8 cellular contexts compared by ENCODE assay signal in genomic region chr14:50000215-50001145, GRCh38.
DNase-seq lines count a peak whose midpoint lies in the region; TF ChIP-seq lines count a peak whose summit lies in the region.

No MANE protein-coding gene starts in this region.

- peak overlapping the region; percentile 91 for H2BK5ac ChIP-seq in mesendoderm (ENCODE audit: low read length)

- peak overlapping the region; percentile 8 for H3K4me2 ChIP-seq in mesendoderm (ENCODE audit: low read length)

- no peaks in the 10 kb centered on the region for H3K27me3 Mint-ChIP-seq in activated CD4-positive, alpha-beta T cell treated with anti-CD3 and anti-CD28 coated beads, Interleukin-2, amount 10 ng/mL, durations not matched to agents 24 days and 14 days

- H3K56ac ChIP-seq in mesendoderm (ENCODE audit: low read length), result peak overlapping the region; percentile 78

- H3K27ac ChIP-seq in coronary artery (peak overlapping the region; percentile 62 to 98), mesendoderm (ENCODE audit: low read depth, low read length) (peak overlapping the region; percentile 97)

- no peaks in the 10 kb centered on the region for H3K36me3 ChIP-seq in MG63
- H3K36me3 ChIP-seq in mesendoderm (ENCODE audit: control insufficient read depth, insufficient read depth, low read length), result no peaks in the 10 kb centered on the region

- intact Hi-C loops in activated CD4-positive, alpha-beta T cell treated with anti-CD3 and anti-CD28 coated beads, Interleukin-2, amount 10 ng/mL, durations not matched to agents 24 days and 14 days (cut with micrococcal nuclease), result loop anchor here (1.0 to 5.0 kb wide), 4 partner anchors 38 to 232 kb away; partner anchors contain the start of gene SOS2

- peak overlapping the region; percentile 26 for H4K5ac ChIP-seq in mesendoderm (ENCODE audit: low read length)

- peaks cover 27% of the 10 kb centered on the region for H3K4me1 ChIP-seq in mesendoderm (ENCODE audit: control insufficient read depth, low read depth, low read length)

- no peaks in the 10 kb centered on the region for H3K79me2 ChIP-seq in mesendoderm (ENCODE audit: control insufficient read depth, insufficient read depth, low read length)

- TF ChIP-seq CTCF in coronary artery (IDR thresholded peaks at IDR 0.05), result no peak

- H3K9ac ChIP-seq in mesendoderm (ENCODE audit: low read length), result peak overlapping the region; percentile 55

- H3K4ac ChIP-seq in mesendoderm (ENCODE audit: low read depth, low read length), result peak overlapping the region; percentile 58

- peaks cover 4% of the 10 kb centered on the region for H3K36me3 Mint-ChIP-seq in activated CD4-positive, alpha-beta T cell treated with anti-CD3 and anti-CD28 coated beads, Interleukin-2, amount 10 ng/mL, durations not matched to agents 24 days and 14 days (ENCODE audit: low read depth)

- H2BK15ac ChIP-seq in mesendoderm (replicated peaks; ENCODE audit: low read depth), result no peak overlapping the region

- no peaks in the 10 kb centered on the region for H3K79me1 ChIP-seq in mesendoderm (ENCODE audit: low read length)

- H3K4me1 Mint-ChIP-seq in activated CD4-positive, alpha-beta T cell treated with anti-CD3 and anti-CD28 coated beads, Interleukin-2, amount 10 ng/mL, durations not matched to agents 24 days and 14 days, result peaks cover 67% of the 10 kb centered on the region

- no CpG with 5 or more reads among the region's 17 CpGs for WGBS in mesendoderm (ENCODE audit: extremely low coverage, insufficient coverage, low lambda C conversion rate)

- H3K9me3 ChIP-seq in MG63, result no peaks in the 10 kb centered on the region

- H3K23ac ChIP-seq in mesendoderm (ENCODE audit: low read length), result peak overlapping the region; percentile 83

- H4K8ac ChIP-seq in mesendoderm (ENCODE audit: low read depth, low read length), result no peak overlapping the region

- H2AK5ac ChIP-seq in mesendoderm (ENCODE audit: low read length), result no peak overlapping the region

- DNase-seq in MG63 (peak; percentile 82), coronary artery (ENCODE audit: low spot score) (peak; percentile 89), mesendoderm (peak; percentile 93), NCI-H2029 treated with DMSO at 0.1 percent for 48 hours (lab: John Stamatoyannopoulos, UW) (no peak), inferior parietal cortex (ENCODE audit: extremely low spot score) (no peak)
- DNase-seq in activated CD4-positive, alpha-beta T cell treated with anti-CD3 and anti-CD28 coated beads, Interleukin-2, amount 10 ng/mL, durations not matched to agents 24 days and 14 days, result peak; percentile 94
- DNase-seq in stimulated activated CD8-positive, alpha-beta memory T cell treated with anti-CD3 and anti-CD28 coated beads, Interleukin-4, amount 100 ng/mL, for 24 hours (ENCODE audit: low read depth), result peak; percentile 65

- peak overlapping the region; percentile 88 for H3K18ac ChIP-seq in mesendoderm (ENCODE audit: low read length)

- peak overlapping the region; percentile 93 for H2BK120ac ChIP-seq in mesendoderm (ENCODE audit: low read depth, low read length)

- H3K9me3 Mint-ChIP-seq in activated CD4-positive, alpha-beta T cell treated with anti-CD3 and anti-CD28 coated beads, Interleukin-2, amount 10 ng/mL, durations not matched to agents 24 days and 14 days, result no peaks in the 10 kb centered on the region

- H3K27me3 ChIP-seq in MG63 (no peaks in the 10 kb centered on the region), mesendoderm (ENCODE audit: insufficient read depth, low read length, poor library complexity) (no peaks in the 10 kb centered on the region)

- H3K4me3 Mint-ChIP-seq in activated CD4-positive, alpha-beta T cell treated with anti-CD3 and anti-CD28 coated beads, Interleukin-2, amount 10 ng/mL, durations not matched to agents 24 days and 14 days, result peak overlapping the region; percentile 80

- H3K27ac Mint-ChIP-seq in activated CD4-positive, alpha-beta T cell treated with anti-CD3 and anti-CD28 coated beads, Interleukin-2, amount 10 ng/mL, durations not matched to agents 24 days and 14 days, result peak overlapping the region; percentile 96

- H3K4me3 ChIP-seq in GM08714 (ENCODE audit: low read length), result peak overlapping the region; percentile 38; the same call in 1 of the 2 replicates
- H3K4me3 ChIP-seq in MG63, result no peak overlapping the region
- peak overlapping the region; percentile 30 for H3K4me3 ChIP-seq in coronary artery
- H3K4me3 ChIP-seq in mesendoderm (ENCODE audit: low read length), result no peak overlapping the region

Comparison
In these comparisons a context has a peak if more than half of its experiments do, and no peak if none do; other contexts are left out.
1. H3K4me3 ChIP-seq: peak in GM08714 (single experiment) and coronary artery (single experiment); none in MG63 (single experiment) and mesendoderm (single experiment).
2. DNase-seq: peak in MG63 (single experiment), activated CD4-positive, alpha-beta T cell treated with anti-CD3 and anti-CD28 coated beads, Interleukin-2, amount 10 ng/mL, durations not matched to agents 24 days and 14 days (single experiment), coronary artery (single experiment), mesendoderm (single experiment) and stimulated activated CD8-positive, alpha-beta memory T cell treated with anti-CD3 and anti-CD28 coated beads, Interleukin-4, amount 100 ng/mL, for 24 hours (single experiment); none in NCI-H2029 treated with DMSO at 0.1 percent for 48 hours (single experiment) and inferior parietal cortex (single experiment).